ENCODE assay signal across 28 cellular contexts in the genomic region with DNA sequence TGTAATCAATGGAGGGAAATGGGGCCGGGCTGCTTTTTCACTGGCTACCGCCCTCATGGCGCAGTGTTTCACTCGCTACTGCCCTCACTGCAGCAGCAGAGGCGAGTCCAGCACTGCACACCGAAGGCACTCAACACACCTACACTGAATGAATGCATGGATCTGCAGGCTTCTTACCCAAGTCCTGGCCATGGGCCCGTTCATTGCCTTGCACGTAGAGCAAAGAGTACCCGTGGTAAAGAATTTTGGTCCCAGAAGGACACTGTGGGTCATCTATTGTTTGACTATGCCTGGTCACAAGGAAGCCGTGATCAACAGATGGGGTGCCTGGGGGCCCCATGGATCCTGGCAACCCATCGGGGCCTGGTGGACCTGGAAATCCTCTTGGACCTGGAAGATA.
"Had no signal": no experiment of that assay in that cellular context is flagged by ENCODE, and none has a peak within 500 bp of the region (broad histone marks: within the 10 kb centered on the region; RNA-seq: fewer than 3 reads in every experiment).

No MANE protein-coding gene starts in this region.

- H3K4me1 ChIP-seq: SJSA1 had no signal

- H3K27ac ChIP-seq: brain microvascular endothelial cell, cardiac muscle cell, KMS-11, SJSA1, WERI-Rb-1 had no signal

- H3K4me3 Mint-ChIP-seq: activated CD4-positive, alpha-beta memory T cell treated with anti-CD3 and anti-CD28 coated beads, Interleukin-2, amount 10 ng/mL, durations not matched to agents 7 days and 5 days; activated CD4-positive, alpha-beta T cell treated with anti-CD3 and anti-CD28 coated beads for 36 hours; activated naive CD4-positive, alpha-beta T cell treated with anti-CD3 and anti-CD28 coated beads, Interleukin-2, amount 10 ng/mL, durations not matched to agents 7 days and 5 days; activated naive CD8-positive, alpha-beta T cell treated with anti-CD3 and anti-CD28 coated beads for 36 hours; activated T-cell treated with anti-CD3 and anti-CD28 coated beads, Interleukin-2, amount 50 U/mL, for 72 hours; T-cell had no signal

- H3K9me3 Mint-ChIP-seq: activated CD4-positive, alpha-beta memory T cell treated with anti-CD3 and anti-CD28 coated beads, Interleukin-2, amount 10 ng/mL, durations not matched to agents 7 days and 5 days; activated naive CD4-positive, alpha-beta T cell treated with anti-CD3 and anti-CD28 coated beads, Interleukin-2, amount 10 ng/mL, durations not matched to agents 7 days and 5 days; activated naive CD8-positive, alpha-beta T cell treated with anti-CD3 and anti-CD28 coated beads for 36 hours; activated T-cell treated with anti-CD3 and anti-CD28 coated beads, Interleukin-2, amount 50 U/mL, for 72 hours; activated T-helper 2 cell treated with anti-CD3 and anti-CD28 coated beads, Interferon-gamma antibody, Interleukin-2, Interleukin-4, amounts not matched to agents 10 μg/mL and 5 μg/mL and 100 μg/mL, durations not matched to agents 14 hours and 24 hours and 36 hours; T-cell had no signal

- ATAC-seq: activated CD4-positive, alpha-beta T cell treated with anti-CD3 and anti-CD28 coated beads for 36 hours; activated T-cell treated with anti-CD3 and anti-CD28 coated beads, Interleukin-2, amount 50 U/mL, for 72 hours; PC-3; T-cell had no signal

- H3K4me3 ChIP-seq: cardiac muscle cell, SJSA1 had no signal

- H3K4me2 ChIP-seq: KMS-11 had no signal

- H3K27me3 ChIP-seq: brain microvascular endothelial cell, cardiac muscle cell, SJSA1 had no signal

- H3K9me3 ChIP-seq: SJSA1 had no signal

- H3K36me3 Mint-ChIP-seq: activated naive CD4-positive, alpha-beta T cell treated with anti-CD3 and anti-CD28 coated beads, Interleukin-2, amount 10 ng/mL, durations not matched to agents 7 days and 5 days; activated naive CD8-positive, alpha-beta T cell treated with anti-CD3 and anti-CD28 coated beads for 36 hours; T-cell had no signal

- H3K27ac Mint-ChIP-seq: activated CD4-positive, alpha-beta memory T cell treated with anti-CD3 and anti-CD28 coated beads, Interleukin-2, amount 10 ng/mL, durations not matched to agents 7 days and 5 days; activated CD4-positive, alpha-beta T cell treated with anti-CD3 and anti-CD28 coated beads for 36 hours; activated naive CD4-positive, alpha-beta T cell treated with anti-CD3 and anti-CD28 coated beads, Interleukin-2, amount 10 ng/mL, durations not matched to agents 7 days and 5 days; activated naive CD8-positive, alpha-beta T cell treated with anti-CD3 and anti-CD28 coated beads for 36 hours; activated T-cell treated with anti-CD3 and anti-CD28 coated beads, Interleukin-2, amount 50 U/mL, for 72 hours; activated T-helper 2 cell treated with anti-CD3 and anti-CD28 coated beads, Interferon-gamma antibody, Interleukin-2, Interleukin-4, amounts not matched to agents 10 μg/mL and 5 μg/mL and 100 μg/mL, durations not matched to agents 14 hours and 24 hours and 36 hours; T-cell had no signal

- H3K4me1 Mint-ChIP-seq: activated CD4-positive, alpha-beta memory T cell treated with anti-CD3 and anti-CD28 coated beads, Interleukin-2, amount 10 ng/mL, durations not matched to agents 7 days and 5 days; activated naive CD4-positive, alpha-beta T cell treated with anti-CD3 and anti-CD28 coated beads, Interleukin-2, amount 10 ng/mL, durations not matched to agents 7 days and 5 days; activated naive CD8-positive, alpha-beta T cell treated with anti-CD3 and anti-CD28 coated beads for 36 hours; T-cell had no signal

- DNase-seq: activated CD4-positive, alpha-beta memory T cell treated with anti-CD3 and anti-CD28 coated beads, Interleukin-2, amount 10 ng/mL, durations not matched to agents 7 days and 5 days; activated CD4-positive, alpha-beta T cell treated with anti-CD3 and anti-CD28 coated beads for 36 hours; activated CD4-positive, alpha-beta T cell treated with anti-CD3 and anti-CD28 coated beads, Interleukin-2, amount 50 U/mL, for 1 hour; activated gamma-delta T cell treated with Interleukin-2 at 50 U/mL for 16 hours; activated naive CD4-positive, alpha-beta T cell treated with anti-CD3 and anti-CD28 coated beads, Interleukin-2, amount 10 ng/mL, durations not matched to agents 7 days and 5 days; activated naive CD8-positive, alpha-beta T cell treated with anti-CD3 and anti-CD28 coated beads for 36 hours; activated T-cell treated with anti-CD3 and anti-CD28 coated beads for 4 hours; activated T-cell treated with anti-CD3 and anti-CD28 coated beads, Interleukin-2, amount 50 U/mL, for 72 hours; brain microvascular endothelial cell; NCI-H1092 treated with DMSO at 0.1 percent for 48 hours; NCI-H1417 treated with DMSO at 0.1 percent for 48 hours; NCI-H1694; NCI-H2029; NCI-H2107; NCI-H345; NCI-H510A; NCI-H526 treated with DMSO at 0.1 percent for 48 hours; NCI-H82; PC-3; SHP77; T-cell; T-helper 2 cell; T1000; WERI-Rb-1 had no signal

- H3K9ac ChIP-seq: KMS-11 had no signal

- H3K27me3 Mint-ChIP-seq: activated CD4-positive, alpha-beta memory T cell treated with anti-CD3 and anti-CD28 coated beads, Interleukin-2, amount 10 ng/mL, durations not matched to agents 7 days and 5 days; activated naive CD8-positive, alpha-beta T cell treated with anti-CD3 and anti-CD28 coated beads for 36 hours had no signal
